Comparison of ENCODE assay signal across 15 cellular contexts in genomic region chr2:73822276-73822675, GRCh38. TPM values are rescaled to one million over a fixed set of nuclear protein-coding genes. Genes with fewer than 3 reads are reported as not detected.
DNase-seq lines count a peak whose midpoint lies in the region; ATAC-seq and TF ChIP-seq lines count a peak whose summit lies in the region.
"Had no signal": no experiment of that assay in that cellular context is flagged by ENCODE, and none has a peak within 500 bp of the region (broad histone marks: within the 10 kb centered on the region; RNA-seq: fewer than 3 reads in every experiment).

No MANE protein-coding gene starts in this region.

- H3K23me2 ChIP-seq in H9 (ENCODE audit: insufficient read length, low read depth, low read length, poor library complexity, severe bottlenecking): no peaks in the 10 kb centered on the region

- H3K4me2 ChIP-seq in H9 (ENCODE audit: insufficient read depth, insufficient read length, low read length): no peak overlapping the region

- H4K20me1 ChIP-seq in H9 (ENCODE audit: control insufficient read depth, insufficient read depth, insufficient read length): no peaks in the 10 kb centered on the region

- CTCF ChIA-PET in A673 (lab: Charles Lee): no interaction called here

- no peak overlapping the region for H2BK120ac ChIP-seq in H9 (ENCODE audit: low read depth, low read length, poor library complexity, severe bottlenecking)

- peaks cover 33% of the 10 kb centered on the region for H3K27me3 Mint-ChIP-seq in H9 (ENCODE audit: low read depth)
- H3K27me3 Mint-ChIP-seq in progenitor cell of endocrine pancreas: peaks cover 48% of the 10 kb centered on the region

- no peak overlapping the region for H4K8ac ChIP-seq in H9 (replicated peaks; ENCODE audit: insufficient read length, low read depth, low read length)

- no CpG with 5 or more reads among the region's 1 CpG for WGBS in H9 (ENCODE audit: extremely low coverage, insufficient read length, low lambda C conversion rate)

- no peak overlapping the region for H2BK20ac ChIP-seq in H9 (ENCODE audit: low read depth, low read length, poor library complexity, severe bottlenecking)

- no peak overlapping the region for H3K4me3 Mint-ChIP-seq in H9
- H3K4me3 Mint-ChIP-seq in progenitor cell of endocrine pancreas (ENCODE audit: low read depth): no peak overlapping the region

- intact Hi-C loops in A673 (cut with micrococcal nuclease; ENCODE audit: unreplicated experiment): no loop called here

- ATAC-seq in GM18861 (IDR thresholded peaks at IDR 0.05; ENCODE audit: unreplicated experiment) (peak; percentile 69), HG02571 (IDR thresholded peaks at IDR 0.05; ENCODE audit: unreplicated experiment) (peak; percentile 44), HG03571 (IDR thresholded peaks at IDR 0.05; ENCODE audit: unreplicated experiment) (peak; percentile 65)

- H3K23ac ChIP-seq in H9 (ENCODE audit: insufficient read length, low read depth, low read length): no peak overlapping the region

- H3K9ac ChIP-seq in H9 (ENCODE audit: extremely low read depth, insufficient read length, low read length): no peak overlapping the region

- H3K79me2 ChIP-seq in H9 (ENCODE audit: insufficient read depth, low read length): no peaks in the 10 kb centered on the region

- H3K4me1 ChIP-seq in A673 (ENCODE audit: insufficient read depth, low read length, poor library complexity, severe bottlenecking): peaks cover 9% of the 10 kb centered on the region
- no peaks in the 10 kb centered on the region; the same call in 1 of the 2 replicates for H3K4me1 ChIP-seq in H9 (ENCODE audit: insufficient read depth, low read length)
- H3K4me1 ChIP-seq: adrenal gland had no signal

- no peak overlapping the region for H3K56ac ChIP-seq in H9 (ENCODE audit: insufficient read length, low read depth, low read length)

- H3K14ac ChIP-seq in H9 (ENCODE audit: insufficient read depth, low read length): no peak overlapping the region

- H3T11ph ChIP-seq in H9 (ENCODE audit: low read length): no peak overlapping the region

- H3K18ac ChIP-seq in H9 (ENCODE audit: insufficient read length, low read depth, low read length): no peak overlapping the region

- peaks cover 7 to 10% of the 10 kb centered on the region in 2 experiments for H3K4me1 Mint-ChIP-seq in H9
- H3K4me1 Mint-ChIP-seq in progenitor cell of endocrine pancreas (ENCODE audit: low read depth): no peaks in the 10 kb centered on the region

- no peak overlapping the region for H2AFZ ChIP-seq in H9 (ENCODE audit: low read length)

- H3K36me3 ChIP-seq in A673 (ENCODE audit: insufficient read depth, low read length, poor library complexity, severe bottlenecking): no peaks in the 10 kb centered on the region
- H3K36me3 ChIP-seq: adrenal gland had no signal

- POLR2A ChIA-PET in A673 (lab: Charles Lee; ENCODE audit: low non-redundant PET): interaction anchor here (0.6 kb wide), 1 partner anchor 388 kb away, joined by 5 read pairs; no protein-coding TSS in a partner anchor

- H3K9me3 Mint-ChIP-seq in H9: no peaks in the 10 kb centered on the region
- H3K9me3 Mint-ChIP-seq in progenitor cell of endocrine pancreas (ENCODE audit: low read depth): no peaks in the 10 kb centered on the region

- H3K79me1 ChIP-seq in H9 (ENCODE audit: insufficient read depth, low read depth, low read length, poor library complexity, severe bottlenecking): no peaks in the 10 kb centered on the region

- no peak overlapping the region for H3K4ac ChIP-seq in H9 (ENCODE audit: low read depth, low read length)

- H3K36me3 Mint-ChIP-seq in H9 (ENCODE audit: insufficient read depth in 1 of 3, low read depth in 3 of 3): no peaks in the 10 kb centered on the region
- H3K36me3 Mint-ChIP-seq in progenitor cell of endocrine pancreas (ENCODE audit: insufficient read depth): no peaks in the 10 kb centered on the region

- H2BK12ac ChIP-seq in H9 (ENCODE audit: insufficient read length, low read depth, low read length): no peak overlapping the region

- DNase-seq in A673 (ENCODE audit: low spot score) (peak; percentile 39), H9 (no peak), NCI-H187 treated with DMSO at 0.1 percent for 48 hours (lab: John Stamatoyannopoulos, UW) (no peak), progenitor cell of endocrine pancreas (ENCODE audit: low spot score, unreplicated experiment) (no peak)
- DNase-seq in activated CD8-positive, alpha-beta memory T cell treated with anti-CD3 and anti-CD28 coated beads, Interleukin-2, amount 50 U/mL, for 4 hours: no peak
- DNase-seq: activated CD4-positive, alpha-beta T cell treated with anti-CD3 and anti-CD28 coated beads, Interleukin-2, amount 50 U/mL, for 4 hours; adrenal gland; NCI-H1930; stimulated activated CD8-positive, alpha-beta memory T cell treated with anti-CD3 and anti-CD28 coated beads, Interleukin-4, amount 100 ng/mL, for 48 hours had no signal

- H2AK5ac ChIP-seq in H9 (ENCODE audit: insufficient read length, low read length): no peak overlapping the region

- H3K27me3 ChIP-seq in A673 (replicated peaks; ENCODE audit: insufficient read depth, low read depth, low read length, poor library complexity) (no peaks in the 10 kb centered on the region), H9 (ENCODE audit: insufficient read depth, low read length) (no peaks in the 10 kb centered on the region)
- H3K27me3 ChIP-seq: adrenal gland had no signal

- H3K27ac Mint-ChIP-seq in H9: no peak overlapping the region
- no peak overlapping the region for H3K27ac Mint-ChIP-seq in progenitor cell of endocrine pancreas

- no peak overlapping the region for H4K5ac ChIP-seq in H9 (ENCODE audit: insufficient read length, low read depth, low read length)

- no TSS peak for BruUV-seq in A673 (replicated peaks; lab: Mats Ljungman, UMichigan)

- no peaks in the 10 kb centered on the region for H3K9me3 ChIP-seq in A673 (ENCODE audit: low read depth, low read length, poor library complexity, severe bottlenecking)
- H3K9me3 ChIP-seq in H9 (ENCODE audit: control insufficient read depth, low read depth, low read length): no peaks in the 10 kb centered on the region
- H3K9me3 ChIP-seq: adrenal gland had no signal

- no peak overlapping the region for H4K91ac ChIP-seq in H9 (ENCODE audit: insufficient read length, low read depth, low read length)

- H3K27ac ChIP-seq in A673 (ENCODE audit: low read depth, low read length, poor library complexity, severe bottlenecking): peak overlapping the region; percentile 54
- H3K27ac ChIP-seq in H9 (ENCODE audit: insufficient read length, low read depth, low read length): no peak overlapping the region
- H3K27ac ChIP-seq: adrenal gland had no signal

- H2BK15ac ChIP-seq in H9 (ENCODE audit: low read depth, low read length): no peak overlapping the region

- TF ChIP-seq CTCF in A673 (conservative IDR thresholded peaks at IDR 0.05; ENCODE audit: low read depth, low read length) (no peak), H9 (conservative IDR thresholded peaks at IDR 0.05) (no peak), progenitor cell of endocrine pancreas (IDR thresholded peaks at IDR 0.05; ENCODE audit: unreplicated experiment) (no peak)

- no peak overlapping the region for H3K4me3 ChIP-seq in A673 (ENCODE audit: low read depth, low read length, poor library complexity, severe bottlenecking)
- H3K4me3 ChIP-seq: adrenal gland had no signal

- no peak overlapping the region for H2BK5ac ChIP-seq in H9 (ENCODE audit: insufficient read length, low read length)

RNA-seq across cellular contexts. Expression of gene STAMBP, which starts 6.5 kb away (rescaled TPM):
- total RNA-seq in A673 (2021) (66.3 and 67.1 TPM in 2 replicates), H9 (2021) (45.2 and 45.5 TPM in 2 replicates), progenitor cell of endocrine pancreas (39.0 and 39.4 TPM in 2 replicates)

RNA-seq across cellular contexts. Expression of gene C2orf78, which starts 38.3 kb away (rescaled TPM):
- total RNA-seq in A673 (2021): not detected in 2 replicates
- total RNA-seq in H9 (2021): 0.07 and 0.09 TPM in 2 replicates
- total RNA-seq in progenitor cell of endocrine pancreas: not detected in 2 replicates
- total RNA-seq: adrenal gland; fibroblast of lung; omental fat pad; T-helper 1 cell treated with Interleukin-12 subunit alpha and Interleukin-12 subunit beta and Interleukin-4 antibody, amounts not matched to agents 30 ng/mL and 1 ng/mL, for 36 hours had no signal

RNA-seq across cellular contexts. Expression of gene DUSP11, which starts 42.4 kb away (rescaled TPM):
- total RNA-seq in A673 (2021) (17.7 and 19.9 TPM in 2 replicates), H9 (2021) (21.4 and 22.8 TPM in 2 replicates), progenitor cell of endocrine pancreas (22.2 and 25.0 TPM in 2 replicates)
